Comparison of ENCODE assay signal across 30 cellular contexts in genomic region chr2:38971377-38971776, GRCh38.
"Had no signal": no experiment of that assay in that cellular context is flagged by ENCODE, and none has a peak within 500 bp of the region (broad histone marks: within the 10 kb centered on the region; RNA-seq: fewer than 3 reads in every experiment).

No MANE protein-coding gene starts in this region.

- H3K27ac ChIP-seq: neural progenitor cell, ovary, parathyroid adenoma, psoas muscle, skin epidermis, spleen, suprapubic skin, testis, tibial artery, transverse colon, vagina had no signal

- H3K4me1 Mint-ChIP-seq: natural killer cell; stimulated activated memory B cell treated with anti-CD40 and anti-IgM and Interleukin-4, amounts not matched to agents 10 μg/mL and 1 μg/mL and 100 μg/mL, for 72 hours had no signal

- H3K27me3 ChIP-seq: neural progenitor cell, ovary, spleen, suprapubic skin, testis, tibial artery, transverse colon, vagina had no signal

- ATAC-seq: natural killer cell; psoas muscle; right cardiac atrium; sciatic nerve; stimulated activated memory B cell treated with anti-CD40 and anti-IgM and Interleukin-4, amounts not matched to agents 10 μg/mL and 1 μg/mL and 100 μg/mL, for 72 hours; stimulated activated naive CD8-positive, alpha-beta T cell treated with anti-CD3 and anti-CD28 coated beads, Interleukin-15, amount 100 ng/mL, for 72 hours; stimulated activated naive CD8-positive, alpha-beta T cell treated with anti-CD3 and anti-CD28 coated beads, Interleukin-15, Interleukin-2, amounts not matched to agents 100 U/mL and 50 U/mL, for 24 hours had no signal

- H3K4me1 ChIP-seq: neural progenitor cell, psoas muscle, spleen, suprapubic skin, testis, tibial artery, transverse colon, vagina had no signal

- H3K4me3 Mint-ChIP-seq: natural killer cell; nephron; neural progenitor cell; stimulated activated memory B cell treated with anti-CD40 and anti-IgM and Interleukin-4, amounts not matched to agents 10 μg/mL and 1 μg/mL and 100 μg/mL, for 72 hours; stimulated activated naive CD8-positive, alpha-beta T cell treated with anti-CD3 and anti-CD28 coated beads, Interleukin-15, amount 100 ng/mL, for 72 hours; type B pancreatic cell had no signal

- H3K36me3 Mint-ChIP-seq: natural killer cell; neural progenitor cell; stimulated activated memory B cell treated with anti-CD40 and anti-IgM and Interleukin-4, amounts not matched to agents 10 μg/mL and 1 μg/mL and 100 μg/mL, for 72 hours had no signal

- H3K9me3 Mint-ChIP-seq: natural killer cell; nephron; neural progenitor cell; stimulated activated memory B cell treated with anti-CD40 and anti-IgM and Interleukin-4, amounts not matched to agents 10 μg/mL and 1 μg/mL and 100 μg/mL, for 72 hours; stimulated activated naive CD8-positive, alpha-beta T cell treated with anti-CD3 and anti-CD28 coated beads, Interleukin-15, amount 100 ng/mL, for 72 hours; type B pancreatic cell had no signal

- H3K4me3 ChIP-seq: neural progenitor cell, ovary, psoas muscle, skin epidermis, smooth muscle cell, spleen, suprapubic skin, testis, tibial artery, transverse colon, vagina had no signal

- H3K36me3 ChIP-seq: neural progenitor cell, ovary, spleen, suprapubic skin, transverse colon, vagina had no signal

- DNase-seq: natural killer cell; occipital lobe; ovary; posterior cingulate gyrus; psoas muscle; right cardiac atrium; spleen; stimulated activated CD4-positive, alpha-beta T cell treated with anti-CD3 and anti-CD28 coated beads, Interleukin-12 subunit alpha, Interleukin-12 subunit beta, amount 100 ng/mL, for 4 hours; stimulated activated CD4-positive, alpha-beta T cell treated with anti-CD3 and anti-CD28 coated beads, Interleukin-1b, Interleukin-23, amount 100 ng/mL, for 48 hours; stimulated activated CD4-positive, alpha-beta T cell treated with anti-CD3 and anti-CD28 coated beads, Interleukin-4, amount 100 ng/mL, for 1 hour; stimulated activated CD4-positive, alpha-beta T cell treated with anti-CD3 and anti-CD28 coated beads, Interleukin-4, amount 100 ng/mL, for 4 hours; stimulated activated CD8-positive, alpha-beta memory T cell treated with anti-CD3 and anti-CD28 coated beads, Interleukin-4, amount 100 ng/mL, for 48 hours; stimulated activated naive CD4-positive, alpha-beta T cell; stimulated activated naive CD8-positive, alpha-beta T cell treated with anti-CD3 and anti-CD28 coated beads, Interleukin-15, amount 100 ng/mL, for 72 hours; stimulated activated naive CD8-positive, alpha-beta T cell treated with anti-CD3 and anti-CD28 coated beads, Interleukin-15, Interleukin-2, amounts not matched to agents 100 U/mL and 50 U/mL, for 24 hours; substantia nigra; testis; tibial artery; transverse colon had no signal

- H3K9me3 ChIP-seq: ovary, psoas muscle, spleen, suprapubic skin, testis, tibial artery, transverse colon, vagina had no signal

- H3K27ac Mint-ChIP-seq: natural killer cell; nephron; neural progenitor cell; progenitor cell of endocrine pancreas; stimulated activated memory B cell treated with anti-CD40 and anti-IgM and Interleukin-4, amounts not matched to agents 10 μg/mL and 1 μg/mL and 100 μg/mL, for 72 hours; stimulated activated naive CD8-positive, alpha-beta T cell treated with anti-CD3 and anti-CD28 coated beads, Interleukin-15, amount 100 ng/mL, for 72 hours; type B pancreatic cell had no signal

- H3K27me3 Mint-ChIP-seq: progenitor cell of endocrine pancreas; stimulated activated memory B cell treated with anti-CD40 and anti-IgM and Interleukin-4, amounts not matched to agents 10 μg/mL and 1 μg/mL and 100 μg/mL, for 72 hours had no signal
